ENCODE assay signal across 1 cellular context in the genomic region with DNA sequence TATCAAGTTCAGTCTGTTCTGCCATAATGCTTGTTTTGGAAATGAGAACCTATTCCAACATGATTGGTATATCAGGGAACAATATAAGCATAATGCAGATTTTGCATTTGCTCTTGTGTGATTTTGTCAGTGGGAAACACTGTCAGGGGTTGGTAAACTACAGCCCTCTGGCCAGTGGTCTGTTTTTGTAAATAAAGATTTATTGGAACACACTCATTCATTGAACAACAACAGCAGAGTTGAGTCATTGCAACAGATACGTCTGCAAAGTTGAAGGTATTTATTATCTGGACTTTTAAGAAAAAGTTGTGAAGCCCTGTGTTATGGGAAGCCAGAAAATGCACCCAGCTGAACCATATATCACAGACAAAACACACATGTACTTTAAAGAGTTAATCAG.
TF ChIP-seq lines count a peak whose summit lies in the region.

No MANE protein-coding gene starts in this region.

TF ChIP-seq in K562, 482 proteins besides CTCF, POLR2A, EP300 and RAD21 (continued from another document):
- TF ChIP-seq ZBTB40 (IDR thresholded peaks at IDR 0.05) (peak; percentile 90), ZBTB40 (CRISPR knock-in tag; IDR thresholded peaks at IDR 0.05) (peak; percentile 56)
TF ChIP-seq in K562: peak in this region for 1.
